Comparison of ENCODE assay signal across 25 cellular contexts in the genomic region with DNA sequence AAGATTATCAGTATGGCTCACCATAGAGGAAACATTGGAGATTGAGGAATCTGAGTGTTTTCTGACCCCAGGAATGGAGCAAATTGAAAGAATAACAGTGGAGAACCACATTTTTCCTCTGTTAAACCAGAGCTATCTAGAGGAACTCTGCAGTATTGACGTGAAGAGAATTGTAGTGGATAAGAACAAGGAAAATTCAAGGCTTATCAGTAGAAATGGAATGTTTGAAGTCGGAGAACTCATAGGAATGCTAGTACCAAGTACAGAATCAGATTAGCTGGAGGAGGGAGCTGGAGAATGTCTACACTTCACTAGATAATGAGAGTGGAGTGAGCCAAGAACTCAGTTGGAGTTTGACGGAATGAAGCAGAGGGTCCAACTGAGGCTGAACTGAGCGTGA. TPM values are rescaled to one million over a fixed set of nuclear protein-coding genes. Genes with fewer than 3 reads are reported as not detected.
"Had no signal": no experiment of that assay in that cellular context is flagged by ENCODE, and none has a peak within 500 bp of the region (broad histone marks: within the 10 kb centered on the region; RNA-seq: fewer than 3 reads in every experiment).

No MANE protein-coding gene starts in this region.

- H3K9me3 ChIP-seq: left lung, ovary, spleen, thyroid gland had no signal

- H3K9me3 Mint-ChIP-seq: activated CD4-positive, alpha-beta memory T cell treated with anti-CD3 and anti-CD28 coated beads, Interleukin-2, amount 10 ng/mL, durations not matched to agents 7 days and 5 days; brain; central memory CD8-positive, alpha-beta T cell; neural crest cell; stimulated activated naive B cell treated with anti-CD40 and anti-IgM and Interleukin-4, amounts not matched to agents 10 μg/mL and 1 μg/mL and 100 μg/mL, for 72 hours; T-helper 2 cell treated with Interferon-gamma antibody and Interleukin-4, amounts not matched to agents 5 μg/mL and 100 μg/mL, for 36 hours had no signal

- H3K4me1 Mint-ChIP-seq: activated CD4-positive, alpha-beta memory T cell treated with anti-CD3 and anti-CD28 coated beads, Interleukin-2, amount 10 ng/mL, durations not matched to agents 7 days and 5 days; activated CD4-positive, alpha-beta T cell treated with anti-CD3 and anti-CD28 coated beads for 36 hours; activated CD8-positive, alpha-beta memory T cell treated with anti-CD3 and anti-CD28 coated beads, Interleukin-2, amount 10 ng/mL, durations not matched to agents 7 days and 5 days; central memory CD8-positive, alpha-beta T cell; neural crest cell; stimulated activated naive B cell treated with anti-CD40 and anti-IgM and Interleukin-4, amounts not matched to agents 10 μg/mL and 1 μg/mL and 100 μg/mL, for 72 hours had no signal

- DNase-seq: activated CD4-positive, alpha-beta memory T cell treated with anti-CD3 and anti-CD28 coated beads, Interleukin-2, amount 10 ng/mL, durations not matched to agents 7 days and 5 days; activated CD4-positive, alpha-beta T cell treated with anti-CD3 and anti-CD28 coated beads for 36 hours; activated CD8-positive, alpha-beta memory T cell treated with anti-CD3 and anti-CD28 coated beads, Interleukin-2, amount 10 ng/mL, durations not matched to agents 7 days and 5 days; amniotic stem cell; cortex of kidney; effector CD4-positive, alpha-beta T cell; kidney; left lung; ovary; spleen; stimulated activated CD4-positive, alpha-beta T cell treated with anti-CD3 and anti-CD28 coated beads, Interleukin-4, amount 100 ng/mL, for 4 hours; stimulated activated naive B cell treated with anti-CD40 and anti-IgM and Interleukin-4, amounts not matched to agents 10 μg/mL and 1 μg/mL and 100 μg/mL, for 72 hours; thyroid gland had no signal

- H3K27ac ChIP-seq: left lung, ovary, spleen, thyroid gland had no signal

- H3K4me3 Mint-ChIP-seq: activated CD4-positive, alpha-beta memory T cell treated with anti-CD3 and anti-CD28 coated beads, Interleukin-2, amount 10 ng/mL, durations not matched to agents 7 days and 5 days; activated CD4-positive, alpha-beta T cell treated with anti-CD3 and anti-CD28 coated beads for 36 hours; activated CD8-positive, alpha-beta memory T cell treated with anti-CD3 and anti-CD28 coated beads, Interleukin-2, amount 10 ng/mL, durations not matched to agents 7 days and 5 days; activated naive CD8-positive, alpha-beta T cell; brain; central memory CD8-positive, alpha-beta T cell; neural crest cell; stimulated activated naive B cell treated with anti-CD40 and anti-IgM and Interleukin-4, amounts not matched to agents 10 μg/mL and 1 μg/mL and 100 μg/mL, for 72 hours; T-helper 2 cell treated with Interferon-gamma antibody and Interleukin-4, amounts not matched to agents 5 μg/mL and 100 μg/mL, for 36 hours; WTC11 had no signal

- FAIRE-seq: kidney, TTC549, urothelium cell line had no signal

- H3K36me3 Mint-ChIP-seq: activated CD8-positive, alpha-beta memory T cell treated with anti-CD3 and anti-CD28 coated beads, Interleukin-2, amount 10 ng/mL, durations not matched to agents 7 days and 5 days; activated naive CD8-positive, alpha-beta T cell; stimulated activated naive B cell treated with anti-CD40 and anti-IgM and Interleukin-4, amounts not matched to agents 10 μg/mL and 1 μg/mL and 100 μg/mL, for 72 hours had no signal

- H3K27ac Mint-ChIP-seq: activated CD4-positive, alpha-beta memory T cell treated with anti-CD3 and anti-CD28 coated beads, Interleukin-2, amount 10 ng/mL, durations not matched to agents 7 days and 5 days; activated CD4-positive, alpha-beta T cell treated with anti-CD3 and anti-CD28 coated beads for 36 hours; activated CD8-positive, alpha-beta memory T cell treated with anti-CD3 and anti-CD28 coated beads, Interleukin-2, amount 10 ng/mL, durations not matched to agents 7 days and 5 days; activated naive CD8-positive, alpha-beta T cell; stimulated activated naive B cell treated with anti-CD40 and anti-IgM and Interleukin-4, amounts not matched to agents 10 μg/mL and 1 μg/mL and 100 μg/mL, for 72 hours; T-helper 2 cell treated with Interferon-gamma antibody and Interleukin-4, amounts not matched to agents 5 μg/mL and 100 μg/mL, for 36 hours; WTC11 had no signal

- H3K36me3 ChIP-seq: left lung, ovary, spleen, thyroid gland had no signal

- H3K4me3 ChIP-seq: left lung, ovary, spleen, thyroid gland had no signal

- H3K4me1 ChIP-seq: left lung, thyroid gland had no signal

- H3K27me3 Mint-ChIP-seq: activated CD4-positive, alpha-beta memory T cell treated with anti-CD3 and anti-CD28 coated beads, Interleukin-2, amount 10 ng/mL, durations not matched to agents 7 days and 5 days; activated CD8-positive, alpha-beta memory T cell treated with anti-CD3 and anti-CD28 coated beads, Interleukin-2, amount 10 ng/mL, durations not matched to agents 7 days and 5 days; activated naive CD8-positive, alpha-beta T cell; central memory CD8-positive, alpha-beta T cell; stimulated activated naive B cell treated with anti-CD40 and anti-IgM and Interleukin-4, amounts not matched to agents 10 μg/mL and 1 μg/mL and 100 μg/mL, for 72 hours had no signal

- ATAC-seq: activated CD4-positive, alpha-beta T cell treated with anti-CD3 and anti-CD28 coated beads for 36 hours; activated CD8-positive, alpha-beta memory T cell treated with anti-CD3 and anti-CD28 coated beads, Interleukin-2, amount 10 ng/mL, durations not matched to agents 7 days and 5 days; esophagus mucosa; left lung; sciatic nerve; stimulated activated naive B cell treated with anti-CD40 and anti-IgM and Interleukin-4, amounts not matched to agents 10 μg/mL and 1 μg/mL and 100 μg/mL, for 72 hours; WTC11 had no signal

- H3K27me3 ChIP-seq: left lung, ovary, spleen, thyroid gland had no signal

RNA-seq across cellular contexts. Expression of gene SNCAIP, which starts 50.3 kb away (rescaled TPM):
- total RNA-seq: activated CD4-positive, alpha-beta memory T cell treated with anti-CD3 and anti-CD28 coated beads, Interleukin-2, amount 10 ng/mL, durations not matched to agents 7 days and 5 days; activated CD4-positive, alpha-beta T cell treated with anti-CD3 and anti-CD28 coated beads for 36 hours; activated CD8-positive, alpha-beta memory T cell treated with anti-CD3 and anti-CD28 coated beads, Interleukin-2, amount 10 ng/mL, durations not matched to agents 7 days and 5 days; mononuclear cell; SK-MEL-5 had no signal
